2 cellular contexts compared by ENCODE assay signal in the genomic region with DNA sequence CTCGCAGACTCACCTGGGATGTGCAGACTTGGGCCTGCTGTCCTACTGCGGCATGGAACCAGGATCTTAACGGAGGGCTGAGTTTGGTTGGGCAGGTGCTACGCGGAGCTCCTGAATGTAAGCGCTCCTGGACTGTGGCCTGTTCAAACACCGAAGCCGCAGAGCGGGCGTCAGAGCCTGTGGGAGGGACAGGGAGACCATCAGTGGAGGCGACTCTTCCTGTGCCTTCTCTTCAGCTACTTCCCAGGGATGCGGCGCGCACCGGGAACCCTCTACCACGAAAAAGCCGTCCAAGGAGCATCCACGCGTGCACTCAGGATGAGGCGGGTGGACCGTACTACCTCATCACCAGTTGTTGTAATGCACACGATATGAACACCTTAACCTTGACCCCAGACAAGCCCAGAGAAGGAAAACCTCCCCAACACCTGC.
TF ChIP-seq lines count a peak whose summit lies in the region.

No MANE protein-coding gene starts in this region.

TF ChIP-seq in SK-N-SH, 30 proteins besides CTCF, POLR2A, EP300 and RAD21 (continued from another document):
- TF ChIP-seq, protein P1, sequence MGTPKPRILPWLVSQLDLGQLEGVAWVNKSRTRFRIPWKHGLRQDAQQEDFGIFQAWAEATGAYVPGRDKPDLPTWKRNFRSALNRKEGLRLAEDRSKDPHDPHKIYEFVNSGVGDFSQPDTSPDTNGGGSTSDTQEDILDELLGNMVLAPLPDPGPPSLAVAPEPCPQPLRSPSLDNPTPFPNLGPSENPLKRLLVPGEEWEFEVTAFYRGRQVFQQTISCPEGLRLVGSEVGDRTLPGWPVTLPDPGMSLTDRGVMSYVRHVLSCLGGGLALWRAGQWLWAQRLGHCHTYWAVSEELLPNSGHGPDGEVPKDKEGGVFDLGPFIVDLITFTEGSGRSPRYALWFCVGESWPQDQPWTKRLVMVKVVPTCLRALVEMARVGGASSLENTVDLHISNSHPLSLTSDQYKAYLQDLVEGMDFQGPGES (IDR thresholded peaks at IDR 0.05; ENCODE audit: low read depth, low read length), result no peak
- TF ChIP-seq MEF2A (IDR thresholded peaks at IDR 0.05; ENCODE audit: borderline replicate concordance, low read depth), result no peak
- TF ChIP-seq GATA2 (CRISPR knock-in tag; IDR thresholded peaks at IDR 0.05), result no peak
- TF ChIP-seq NRF1 (IDR thresholded peaks at IDR 0.05; ENCODE audit: low read depth, low read length), result no peak

TF ChIP-seq in SK-N-SH treated with all-trans-retinoic acid at 6 μM for 48 hours, 23 proteins besides CTCF, POLR2A, EP300 and RAD21 (continued from another document):
- TF ChIP-seq, protein P2, sequence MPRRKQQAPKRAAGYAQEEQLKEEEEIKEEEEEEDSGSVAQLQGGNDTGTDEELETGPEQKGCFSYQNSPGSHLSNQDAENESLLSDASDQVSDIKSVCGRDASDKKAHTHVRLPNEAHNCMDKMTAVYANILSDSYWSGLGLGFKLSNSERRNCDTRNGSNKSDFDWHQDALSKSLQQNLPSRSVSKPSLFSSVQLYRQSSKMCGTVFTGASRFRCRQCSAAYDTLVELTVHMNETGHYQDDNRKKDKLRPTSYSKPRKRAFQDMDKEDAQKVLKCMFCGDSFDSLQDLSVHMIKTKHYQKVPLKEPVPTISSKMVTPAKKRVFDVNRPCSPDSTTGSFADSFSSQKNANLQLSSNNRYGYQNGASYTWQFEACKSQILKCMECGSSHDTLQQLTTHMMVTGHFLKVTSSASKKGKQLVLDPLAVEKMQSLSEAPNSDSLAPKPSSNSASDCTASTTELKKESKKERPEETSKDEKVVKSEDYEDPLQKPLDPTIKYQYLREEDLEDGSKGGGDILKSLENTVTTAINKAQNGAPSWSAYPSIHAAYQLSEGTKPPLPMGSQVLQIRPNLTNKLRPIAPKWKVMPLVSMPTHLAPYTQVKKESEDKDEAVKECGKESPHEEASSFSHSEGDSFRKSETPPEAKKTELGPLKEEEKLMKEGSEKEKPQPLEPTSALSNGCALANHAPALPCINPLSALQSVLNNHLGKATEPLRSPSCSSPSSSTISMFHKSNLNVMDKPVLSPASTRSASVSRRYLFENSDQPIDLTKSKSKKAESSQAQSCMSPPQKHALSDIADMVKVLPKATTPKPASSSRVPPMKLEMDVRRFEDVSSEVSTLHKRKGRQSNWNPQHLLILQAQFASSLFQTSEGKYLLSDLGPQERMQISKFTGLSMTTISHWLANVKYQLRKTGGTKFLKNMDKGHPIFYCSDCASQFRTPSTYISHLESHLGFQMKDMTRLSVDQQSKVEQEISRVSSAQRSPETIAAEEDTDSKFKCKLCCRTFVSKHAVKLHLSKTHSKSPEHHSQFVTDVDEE (CRISPR knock-in tag; IDR thresholded peaks at IDR 0.05), result no peak
- TF ChIP-seq GLIS3 (CRISPR knock-in tag; IDR thresholded peaks at IDR 0.05) (no peak), PPARA (CRISPR knock-in tag; IDR thresholded peaks at IDR 0.05; ENCODE audit: borderline replicate concordance) (no peak), ESRRG (CRISPR knock-in tag; IDR thresholded peaks at IDR 0.05) (no peak)
- TF ChIP-seq, protein P3, sequence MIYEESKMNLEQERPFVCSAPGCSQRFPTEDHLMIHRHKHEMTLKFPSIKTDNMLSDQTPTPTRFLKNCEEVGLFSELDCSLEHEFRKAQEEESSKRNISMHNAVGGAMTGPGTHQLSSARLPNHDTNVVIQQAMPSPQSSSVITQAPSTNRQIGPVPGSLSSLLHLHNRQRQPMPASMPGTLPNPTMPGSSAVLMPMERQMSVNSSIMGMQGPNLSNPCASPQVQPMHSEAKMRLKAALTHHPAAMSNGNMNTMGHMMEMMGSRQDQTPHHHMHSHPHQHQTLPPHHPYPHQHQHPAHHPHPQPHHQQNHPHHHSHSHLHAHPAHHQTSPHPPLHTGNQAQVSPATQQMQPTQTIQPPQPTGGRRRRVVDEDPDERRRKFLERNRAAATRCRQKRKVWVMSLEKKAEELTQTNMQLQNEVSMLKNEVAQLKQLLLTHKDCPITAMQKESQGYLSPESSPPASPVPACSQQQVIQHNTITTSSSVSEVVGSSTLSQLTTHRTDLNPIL (CRISPR knock-in tag; IDR thresholded peaks at IDR 0.05; ENCODE audit: low read depth), result no peak
- TF ChIP-seq, protein P4, sequence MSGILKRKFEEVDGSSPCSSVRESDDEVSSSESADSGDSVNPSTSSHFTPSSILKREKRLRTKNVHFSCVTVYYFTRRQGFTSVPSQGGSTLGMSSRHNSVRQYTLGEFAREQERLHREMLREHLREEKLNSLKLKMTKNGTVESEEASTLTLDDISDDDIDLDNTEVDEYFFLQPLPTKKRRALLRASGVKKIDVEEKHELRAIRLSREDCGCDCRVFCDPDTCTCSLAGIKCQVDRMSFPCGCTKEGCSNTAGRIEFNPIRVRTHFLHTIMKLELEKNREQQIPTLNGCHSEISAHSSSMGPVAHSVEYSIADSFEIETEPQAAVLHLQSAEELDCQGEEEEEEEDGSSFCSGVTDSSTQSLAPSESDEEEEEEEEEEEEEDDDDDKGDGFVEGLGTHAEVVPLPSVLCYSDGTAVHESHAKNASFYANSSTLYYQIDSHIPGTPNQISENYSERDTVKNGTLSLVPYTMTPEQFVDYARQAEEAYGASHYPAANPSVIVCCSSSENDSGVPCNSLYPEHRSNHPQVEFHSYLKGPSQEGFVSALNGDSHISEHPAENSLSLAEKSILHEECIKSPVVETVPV (CRISPR knock-in tag; IDR thresholded peaks at IDR 0.05), result no peak
